Comparison of ENCODE assay signal across 15 cellular contexts in genomic region chr12:69880566-69880965, GRCh38. TPM values are rescaled to one million over a fixed set of nuclear protein-coding genes. Genes with fewer than 3 reads are reported as not detected.
DNase-seq lines count a peak whose midpoint lies in the region; TF ChIP-seq lines count a peak whose summit lies in the region.
"Had no signal": no experiment of that assay in that cellular context is flagged by ENCODE, and none has a peak within 500 bp of the region (broad histone marks: within the 10 kb centered on the region; RNA-seq: fewer than 3 reads in every experiment).

No MANE protein-coding gene starts in this region.

- TF ChIP-seq CTCF in BJ (IDR thresholded peaks at IDR 0.05; ENCODE audit: insufficient read depth, low read depth, low read length): 0 out of 2 replicates have a peak, but pooled peaks have one; percentile 16
- no peak for TF ChIP-seq CTCF in fibroblast of the aortic adventitia (IDR thresholded peaks at IDR 0.05; ENCODE audit: insufficient read depth, low read length)
- TF ChIP-seq CTCF in Peyer's patch (IDR thresholded peaks at IDR 0.05): no peak

- DNase-seq in BJ (ENCODE audit: low read depth) (no peak), HS-5 (ENCODE audit: low read depth) (peak; percentile 31), T1000 (lab: John Stamatoyannopoulos, UW) (peak; percentile 67), fibroblast of the aortic adventitia (ENCODE audit: low read depth) (peak; percentile 34), NCI-H2171 treated with DMSO at 0.1 percent for 48 hours (lab: John Stamatoyannopoulos, UW) (no peak), Ammon's horn (ENCODE audit: low spot score) (no peak), Peyer's patch (no peak)
- no peak for DNase-seq in effector memory CD4-positive, alpha-beta T cell
- DNase-seq: activated gamma-delta T cell; CD4-positive, CD25-positive, alpha-beta regulatory T cell; gastrocnemius medialis; left colon; NCI-H2227 treated with DMSO at 0.1 percent for 48 hours; stimulated activated CD8-positive, alpha-beta memory T cell treated with anti-CD3 and anti-CD28 coated beads, Interleukin-4, amount 100 ng/mL, for 48 hours had no signal

- no peaks in the 10 kb centered on the region for H3K27me3 ChIP-seq in BJ (ENCODE audit: control insufficient read depth, insufficient read depth, low read length)
- no peaks in the 10 kb centered on the region for H3K27me3 ChIP-seq in effector memory CD4-positive, alpha-beta T cell (replicated peaks; ENCODE audit: control insufficient read depth, insufficient read depth, low read length, poor library complexity, severe bottlenecking)
- H3K27me3 ChIP-seq in Peyer's patch: no peaks in the 10 kb centered on the region
- H3K27me3 ChIP-seq: gastrocnemius medialis, neutrophil had no signal

- POLR2A ChIA-PET in BJ (lab: Charles Lee): no interaction called here

- H3K4me3 ChIP-seq in BJ (ENCODE audit: low read depth, low read length) (no peak overlapping the region), fibroblast of the aortic adventitia (ENCODE audit: low read depth, low read length) (no peak overlapping the region), Peyer's patch (no peak overlapping the region)
- no peak overlapping the region for H3K4me3 ChIP-seq in effector memory CD4-positive, alpha-beta T cell (ENCODE audit: insufficient read depth, low read depth, low read length, poor library complexity, severe bottlenecking)
- H3K4me3 ChIP-seq: gastrocnemius medialis had no signal

- no peaks in the 10 kb centered on the region for H3K9me3 ChIP-seq in effector memory CD4-positive, alpha-beta T cell (ENCODE audit: control insufficient read depth, low read length)
- H3K9me3 ChIP-seq in Peyer's patch: no peaks in the 10 kb centered on the region
- H3K9me3 ChIP-seq: gastrocnemius medialis, neutrophil had no signal

- H3K36me3 ChIP-seq in BJ (ENCODE audit: control insufficient read depth, insufficient read depth, low read length): no peaks in the 10 kb centered on the region
- H3K36me3 ChIP-seq in effector memory CD4-positive, alpha-beta T cell (ENCODE audit: control insufficient read depth, insufficient read depth, low read length): no peaks in the 10 kb centered on the region
- peaks cover 0 to 7% (median 0%) of the 10 kb centered on the region in 3 donors for H3K36me3 ChIP-seq in Peyer's patch
- H3K36me3 ChIP-seq: gastrocnemius medialis, neutrophil had no signal

- H3K4me1 ChIP-seq in effector memory CD4-positive, alpha-beta T cell (ENCODE audit: control insufficient read depth, insufficient read depth, low read length, poor library complexity, severe bottlenecking): no peaks in the 10 kb centered on the region
- peaks cover 0 to 8% (median 0%) of the 10 kb centered on the region in 4 donors for H3K4me1 ChIP-seq in Peyer's patch

- TF ChIP-seq POLR2A in Peyer's patch (IDR thresholded peaks at IDR 0.05): no peak

- CTCF ChIA-PET in BJ (lab: Yijun Ruan, JAX): interaction anchor here (1.0 to 4.4 kb wide), 9 partner anchors 12 to 853 kb away, joined by 3 to 58 read pairs (median 20); no protein-coding TSS in a partner anchor

- H3K27ac ChIP-seq in effector memory CD4-positive, alpha-beta T cell (ENCODE audit: insufficient read depth, low read length, poor library complexity, severe bottlenecking): no peak overlapping the region
- H3K27ac ChIP-seq in Peyer's patch: no peak overlapping the region
- H3K27ac ChIP-seq: gastrocnemius medialis, neutrophil had no signal

RNA-seq across cellular contexts. Expression of gene MYRFL, which starts 55.5 kb away (rescaled TPM):
- not detected in 2 replicates for polyA plus RNA-seq in BJ (2011; rRNA removed)
- polyA minus RNA-seq in BJ (2011; rRNA and poly(A)+ RNA removed): not detected in 2 replicates
- total RNA-seq in fibroblast of the aortic adventitia (ENCODE audit: low replicate concordance): not detected in 2 replicates
- 10 to 100 TPM; 12.4 to 60.1 (median 54.5) TPM for total RNA-seq in Peyer's patch
- total RNA-seq: CD4-positive, CD25-positive, alpha-beta regulatory T cell had no signal
- polyA plus RNA-seq: CD4-positive, CD25-positive, alpha-beta regulatory T cell had no signal

Comparison
In these comparisons a context has a peak if more than half of its experiments do, and no peak if none do; other contexts are left out.
1. DNase-seq: peak in HS-5 (single experiment), T1000 (single experiment) and fibroblast of the aortic adventitia (single experiment); none in BJ (single experiment), NCI-H2171 treated with DMSO at 0.1 percent for 48 hours (single experiment), Ammon's horn (single experiment), effector memory CD4-positive, alpha-beta T cell (0 of 3) and Peyer's patch (0 of 3).
2. RNA of gene MYRFL, which starts 55.5 kb away (total RNA-seq): 12.4 to 60.1 TPM in Peyer's patch; not detected in fibroblast of the aortic adventitia; every median in the first group is over 10 times any median in the second.